32 cellular contexts compared by ENCODE assay signal in genomic region chr1:160264795-160265307, GRCh38.
"Had no signal": no experiment of that assay in that cellular context is flagged by ENCODE, and none has a peak within 500 bp of the region (broad histone marks: within the 10 kb centered on the region; RNA-seq: fewer than 3 reads in every experiment).

No MANE protein-coding gene starts in this region.

- DNase-seq: activated CD4-positive, alpha-beta memory T cell treated with anti-CD3 and anti-CD28 coated beads, Interleukin-2, amount 10 ng/mL, durations not matched to agents 7 days and 5 days; activated CD4-positive, alpha-beta T cell treated with anti-CD3 and anti-CD28 coated beads for 36 hours; activated CD4-positive, alpha-beta T cell treated with anti-CD3 and anti-CD28 coated beads, Interleukin-2, amount 10 ng/mL, durations not matched to agents 7 days and 5 days; activated CD4-positive, alpha-beta T cell treated with anti-CD3 and anti-CD28 coated beads, Interleukin-2, amount 50 U/mL, for 4 hours; activated CD4-positive, CD25-positive, alpha-beta regulatory T cell; activated CD4-positive, CD25-positive, alpha-beta regulatory T cell treated with anti-CD3 and anti-CD28 coated beads, Interleukin-2, amount 50 U/mL, for 72 hours; activated effector memory CD4-positive, alpha-beta T cell treated with Interleukin-2 at 50 U/mL for 16 hours; activated naive CD4-positive, alpha-beta T cell treated with anti-CD3 and anti-CD28 coated beads for 36 hours; activated naive CD8-positive, alpha-beta T cell treated with anti-CD3 and anti-CD28 coated beads for 36 hours; activated naive CD8-positive, alpha-beta T cell treated with anti-CD3 and anti-CD28 coated beads, Interleukin-2, amount 50 U/mL, for 24 hours; activated T-cell treated with anti-CD3 and anti-CD28 coated beads, Interleukin-2, amount 50 U/mL, for 4 hours; adrenal gland; amygdala; aorta; body of pancreas; caudate nucleus; cortex of kidney; dermis blood vessel endothelial cell; effector CD4-positive, alpha-beta T cell; effector memory CD8-positive, alpha-beta T cell; erythroblast; foreskin keratinocyte; gastrocnemius medialis; glutamatergic neuron; heart left ventricle; T1000; WERI-Rb-1 had no signal

- H3K4me3 Mint-ChIP-seq: activated CD4-positive, alpha-beta memory T cell treated with anti-CD3 and anti-CD28 coated beads, Interleukin-2, amount 10 ng/mL, durations not matched to agents 7 days and 5 days; activated CD4-positive, alpha-beta T cell treated with anti-CD3 and anti-CD28 coated beads for 36 hours; activated CD4-positive, alpha-beta T cell treated with anti-CD3 and anti-CD28 coated beads, Interleukin-2, amount 10 ng/mL, durations not matched to agents 7 days and 5 days; activated naive CD4-positive, alpha-beta T cell treated with anti-CD3 and anti-CD28 coated beads for 36 hours; activated naive CD4-positive, alpha-beta T cell treated with anti-CD3 and anti-CD28 coated beads, Interleukin-2, amount 50 U/mL, for 24 hours; activated naive CD8-positive, alpha-beta T cell treated with anti-CD3 and anti-CD28 coated beads for 36 hours; activated naive CD8-positive, alpha-beta T cell treated with anti-CD3 and anti-CD28 coated beads, Interleukin-2, amount 50 U/mL, for 24 hours; activated T-cell treated with anti-CD3 and anti-CD28 coated beads, Interleukin-2, amount 50 U/mL, for 4 hours; effector memory CD8-positive, alpha-beta T cell; T-helper 1 cell treated with Interleukin-12 subunit alpha and Interleukin-12 subunit beta and Interleukin-4 antibody, amounts not matched to agents 30 μg/mL and 1 μg/mL, for 36 hours; T-helper 2 cell treated with Interferon-gamma antibody and Interleukin-4, amounts not matched to agents 5 μg/mL and 100 μg/mL, for 36 hours had no signal

- H3K9me3 ChIP-seq: adrenal gland, body of pancreas, esophagus muscularis mucosa, gastrocnemius medialis, heart left ventricle had no signal

- H3K27ac Mint-ChIP-seq: activated CD4-positive, alpha-beta T cell treated with anti-CD3 and anti-CD28 coated beads, Interleukin-2, amount 10 ng/mL, durations not matched to agents 7 days and 5 days; activated naive CD4-positive, alpha-beta T cell treated with anti-CD3 and anti-CD28 coated beads for 36 hours; activated naive CD4-positive, alpha-beta T cell treated with anti-CD3 and anti-CD28 coated beads, Interleukin-2, amount 50 U/mL, for 24 hours; activated naive CD8-positive, alpha-beta T cell treated with anti-CD3 and anti-CD28 coated beads for 36 hours; activated naive CD8-positive, alpha-beta T cell treated with anti-CD3 and anti-CD28 coated beads, Interleukin-2, amount 50 U/mL, for 24 hours; activated T-helper 17 cell treated with anti-CD3 and anti-CD28 coated beads, Interleukin-2, amount 50 U/mL, for 72 hours; T-helper 1 cell treated with Interleukin-12 subunit alpha and Interleukin-12 subunit beta and Interleukin-4 antibody, amounts not matched to agents 30 μg/mL and 1 μg/mL, for 36 hours; T-helper 2 cell treated with Interferon-gamma antibody and Interleukin-4, amounts not matched to agents 5 μg/mL and 100 μg/mL, for 36 hours had no signal

- H3K27me3 Mint-ChIP-seq: activated CD4-positive, alpha-beta memory T cell treated with anti-CD3 and anti-CD28 coated beads, Interleukin-2, amount 10 ng/mL, durations not matched to agents 7 days and 5 days; activated CD4-positive, alpha-beta T cell treated with anti-CD3 and anti-CD28 coated beads for 36 hours; activated CD4-positive, alpha-beta T cell treated with anti-CD3 and anti-CD28 coated beads, Interleukin-2, amount 10 ng/mL, durations not matched to agents 7 days and 5 days; activated naive CD4-positive, alpha-beta T cell treated with anti-CD3 and anti-CD28 coated beads, Interleukin-2, amount 50 U/mL, for 24 hours; activated naive CD8-positive, alpha-beta T cell treated with anti-CD3 and anti-CD28 coated beads for 36 hours; activated T-helper 17 cell treated with anti-CD3 and anti-CD28 coated beads, Interleukin-2, amount 50 U/mL, for 72 hours; effector memory CD8-positive, alpha-beta T cell had no signal

- H3K9me3 Mint-ChIP-seq: activated CD4-positive, alpha-beta memory T cell treated with anti-CD3 and anti-CD28 coated beads, Interleukin-2, amount 10 ng/mL, durations not matched to agents 7 days and 5 days; activated CD4-positive, alpha-beta T cell treated with anti-CD3 and anti-CD28 coated beads, Interleukin-2, amount 10 ng/mL, durations not matched to agents 7 days and 5 days; activated naive CD4-positive, alpha-beta T cell treated with anti-CD3 and anti-CD28 coated beads for 36 hours; activated naive CD4-positive, alpha-beta T cell treated with anti-CD3 and anti-CD28 coated beads, Interleukin-2, amount 50 U/mL, for 24 hours; activated naive CD8-positive, alpha-beta T cell treated with anti-CD3 and anti-CD28 coated beads for 36 hours; activated naive CD8-positive, alpha-beta T cell treated with anti-CD3 and anti-CD28 coated beads, Interleukin-2, amount 50 U/mL, for 24 hours; activated T-cell treated with anti-CD3 and anti-CD28 coated beads, Interleukin-2, amount 50 U/mL, for 4 hours; activated T-helper 17 cell treated with anti-CD3 and anti-CD28 coated beads, Interleukin-2, amount 50 U/mL, for 72 hours; effector memory CD8-positive, alpha-beta T cell; T-helper 1 cell treated with Interleukin-12 subunit alpha and Interleukin-12 subunit beta and Interleukin-4 antibody, amounts not matched to agents 30 μg/mL and 1 μg/mL, for 36 hours; T-helper 2 cell treated with Interferon-gamma antibody and Interleukin-4, amounts not matched to agents 5 μg/mL and 100 μg/mL, for 36 hours had no signal

- ATAC-seq: activated CD4-positive, alpha-beta T cell treated with anti-CD3 and anti-CD28 coated beads for 36 hours; activated naive CD8-positive, alpha-beta T cell treated with anti-CD3 and anti-CD28 coated beads, Interleukin-2, amount 50 U/mL, for 24 hours; activated T-cell treated with anti-CD3 and anti-CD28 coated beads, Interleukin-2, amount 50 U/mL, for 4 hours; activated T-helper 17 cell treated with anti-CD3 and anti-CD28 coated beads, Interleukin-2, amount 50 U/mL, for 72 hours; body of pancreas; effector memory CD8-positive, alpha-beta T cell; foreskin keratinocyte; gastrocnemius medialis; heart left ventricle had no signal
